Comparison of ENCODE assay signal across 8 cellular contexts in the genomic region with DNA sequence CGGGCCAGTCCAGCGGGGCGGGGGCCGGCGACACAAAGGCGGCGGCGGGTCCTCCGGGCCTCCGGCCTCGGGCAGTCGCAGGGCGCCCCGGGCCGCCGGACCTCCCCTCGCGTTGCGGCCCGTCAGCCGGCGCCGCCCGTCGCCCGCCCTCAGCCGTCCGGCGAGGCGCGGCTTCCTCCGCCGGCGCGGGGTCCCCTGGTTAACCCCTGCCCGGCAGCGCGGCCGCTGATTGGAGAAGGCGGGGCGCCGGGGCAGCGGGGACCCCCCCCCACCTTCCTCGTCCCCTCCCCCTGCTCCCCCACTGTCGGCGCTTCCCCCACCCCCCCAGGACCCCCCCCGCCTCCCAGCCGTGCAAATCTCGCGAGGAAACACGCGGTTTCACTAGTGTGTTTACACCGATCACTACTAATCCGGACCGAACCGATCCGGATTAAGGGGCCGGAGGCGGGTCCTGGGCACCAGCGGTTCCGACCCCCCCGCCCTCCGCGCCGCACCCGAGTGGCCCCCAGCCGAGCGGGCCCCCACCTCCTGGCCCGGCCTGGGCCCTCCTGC. TPM values are rescaled to one million over a fixed set of nuclear protein-coding genes. Genes with fewer than 3 reads are reported as not detected.
DNase-seq lines count a peak whose midpoint lies in the region; ATAC-seq and TF ChIP-seq lines count a peak whose summit lies in the region.
"Not testable (repeated sequence)": the region's sequence is repeated elsewhere in the genome, so short reads cannot be mapped to it uniquely, and the experiment has no call there.

Gene TLK2, plus strand, starts transcription at position 402 of the 552 bp plus-strand sequence. CDS start 2,301 bp downstream, outside the sequence.

- not testable (repeated sequence) for H3K9me3 Mint-ChIP-seq in natural killer cell; stimulated activated naive B cell treated with anti-CD40 and anti-IgM and Interleukin-4, amounts not matched to agents 10 μg/mL and 1 μg/mL and 100 μg/mL, for 72 hours

- H3K4me1 Mint-ChIP-seq in natural killer cell, result peaks cover 23 to 25% of the 10 kb centered on the region in 2 donors
- peaks cover 13 to 34% of the 10 kb centered on the region in 2 donors for H3K4me1 Mint-ChIP-seq in stimulated activated naive B cell treated with anti-CD40 and anti-IgM and Interleukin-4, amounts not matched to agents 10 μg/mL and 1 μg/mL and 100 μg/mL, for 72 hours

- intact Hi-C loops in natural killer cell (cut with micrococcal nuclease), result not testable (repeated sequence)

- H3K4me3 ChIP-seq in LNCaP clone FGC (ENCODE audit: low read depth, low read length) (peak within 1 kb of the TSS; percentile 66), SJSA1 (peak within 1 kb of the TSS; percentile 65), fibroblast of pulmonary artery (replicated peaks; ENCODE audit: low read depth, low read length) (peak within 1 kb of the TSS; percentile 72)

- peak within 1 kb of the TSS; percentile 92 for H3K27ac ChIP-seq in SJSA1

- H3K27ac Mint-ChIP-seq in natural killer cell, result peak within 1 kb of the TSS; percentile 88 to 92
- H3K27ac Mint-ChIP-seq in stimulated activated naive B cell treated with anti-CD40 and anti-IgM and Interleukin-4, amounts not matched to agents 10 μg/mL and 1 μg/mL and 100 μg/mL, for 72 hours, result peak within 1 kb of the TSS; percentile 94

- peak; percentile 73 to 88 (median 75) for ATAC-seq in natural killer cell
- ATAC-seq in stimulated activated naive B cell treated with anti-CD40 and anti-IgM and Interleukin-4, amounts not matched to agents 10 μg/mL and 1 μg/mL and 100 μg/mL, for 72 hours (replicated peaks), result peak; percentile 85 to 86

- H3K27me3 Mint-ChIP-seq in natural killer cell (ENCODE audit: low read depth in 2 of 2); stimulated activated naive B cell treated with anti-CD40 and anti-IgM and Interleukin-4, amounts not matched to agents 10 μg/mL and 1 μg/mL and 100 μg/mL, for 72 hours: not testable (repeated sequence)

- not testable (repeated sequence) for H3K9me3 ChIP-seq in SJSA1 (replicated peaks)

- DNase-seq in Daoy (ENCODE audit: low read depth) (peak; percentile 87), GOT3 (lab: John Stamatoyannopoulos, UW) (peak; percentile 39), LNCaP clone FGC (ENCODE audit: low read depth) (peak; percentile 11), SJSA1 (ENCODE audit: low read depth in 1 of 2, low spot score in 2 of 2) (peak; percentile 58 to 85), fibroblast of pulmonary artery (ENCODE audit: low read depth) (peak; percentile 82), natural killer cell (peak; percentile 75)
- DNase-seq in activated effector memory CD4-positive, alpha-beta T cell treated with anti-CD3 and anti-CD28 coated beads, Interleukin-2, amount 50 U/mL, for 16 hours, result peak; percentile 90
- DNase-seq in stimulated activated naive B cell treated with anti-CD40 and anti-IgM and Interleukin-4, amounts not matched to agents 10 μg/mL and 1 μg/mL and 100 μg/mL, for 72 hours, result peak; percentile 77

- not testable (repeated sequence) for H3K27me3 ChIP-seq in SJSA1 (replicated peaks)

- not testable (repeated sequence) for TF ChIP-seq CTCF in LNCaP clone FGC (IDR thresholded peaks at IDR 0.05; ENCODE audit: control insufficient read depth, extremely low read depth, insufficient read depth); fibroblast of pulmonary artery (IDR thresholded peaks at IDR 0.05; ENCODE audit: low read length, missing control alignments); natural killer cell (IDR thresholded peaks at IDR 0.05)

- H3K4me3 Mint-ChIP-seq in natural killer cell, result peak within 1 kb of the TSS; percentile 90
- H3K4me3 Mint-ChIP-seq in stimulated activated naive B cell treated with anti-CD40 and anti-IgM and Interleukin-4, amounts not matched to agents 10 μg/mL and 1 μg/mL and 100 μg/mL, for 72 hours, result peak within 1 kb of the TSS; percentile 84 to 86

- peaks cover 28% of the 10 kb centered on the region for H3K36me3 ChIP-seq in SJSA1

- not testable (repeated sequence) for H3K4me1 ChIP-seq in SJSA1 (replicated peaks)

- not testable (repeated sequence) for H3K36me3 Mint-ChIP-seq in natural killer cell
- H3K36me3 Mint-ChIP-seq in stimulated activated naive B cell treated with anti-CD40 and anti-IgM and Interleukin-4, amounts not matched to agents 10 μg/mL and 1 μg/mL and 100 μg/mL, for 72 hours, result peaks cover 6 to 13% of the 10 kb centered on the region in 2 donors

RNA-seq across cellular contexts. Expression of gene TLK2, which starts in this region (rescaled TPM):
- total RNA-seq in Daoy (2014; rRNA removed; shearing (Covaris generic)), result 52.1 and 78.3 TPM in 2 replicates
- 60.7 and 65.9 TPM in 2 replicates for total RNA-seq in SJSA1 (2014; rRNA removed; shearing (Covaris generic))
- 10 to 100 TPM; 63.8 to 77.2 (median 68.2) TPM for total RNA-seq in natural killer cell

Comparison
In these comparisons a context has a peak if more than half of its experiments do, and no peak if none do; other contexts are left out.
1. Peak in every context shown above with its lines: DNase-seq, ATAC-seq, H3K4me3 ChIP-seq and H3K27ac ChIP-seq.
2. DNase-seq: peak in every context shown above with its lines; median percentile 90 in activated effector memory CD4-positive, alpha-beta T cell treated with anti-CD3 and anti-CD28 coated beads, Interleukin-2, amount 50 U/mL, for 16 hours; 87 in Daoy; 82 in fibroblast of pulmonary artery; 77 in stimulated activated naive B cell treated with anti-CD40 and anti-IgM and Interleukin-4, amounts not matched to agents 10 μg/mL and 1 μg/mL and 100 μg/mL, for 72 hours; 75 in natural killer cell; 72 in SJSA1; 39 in GOT3; 11 in LNCaP clone FGC.